In the genomic region with DNA sequence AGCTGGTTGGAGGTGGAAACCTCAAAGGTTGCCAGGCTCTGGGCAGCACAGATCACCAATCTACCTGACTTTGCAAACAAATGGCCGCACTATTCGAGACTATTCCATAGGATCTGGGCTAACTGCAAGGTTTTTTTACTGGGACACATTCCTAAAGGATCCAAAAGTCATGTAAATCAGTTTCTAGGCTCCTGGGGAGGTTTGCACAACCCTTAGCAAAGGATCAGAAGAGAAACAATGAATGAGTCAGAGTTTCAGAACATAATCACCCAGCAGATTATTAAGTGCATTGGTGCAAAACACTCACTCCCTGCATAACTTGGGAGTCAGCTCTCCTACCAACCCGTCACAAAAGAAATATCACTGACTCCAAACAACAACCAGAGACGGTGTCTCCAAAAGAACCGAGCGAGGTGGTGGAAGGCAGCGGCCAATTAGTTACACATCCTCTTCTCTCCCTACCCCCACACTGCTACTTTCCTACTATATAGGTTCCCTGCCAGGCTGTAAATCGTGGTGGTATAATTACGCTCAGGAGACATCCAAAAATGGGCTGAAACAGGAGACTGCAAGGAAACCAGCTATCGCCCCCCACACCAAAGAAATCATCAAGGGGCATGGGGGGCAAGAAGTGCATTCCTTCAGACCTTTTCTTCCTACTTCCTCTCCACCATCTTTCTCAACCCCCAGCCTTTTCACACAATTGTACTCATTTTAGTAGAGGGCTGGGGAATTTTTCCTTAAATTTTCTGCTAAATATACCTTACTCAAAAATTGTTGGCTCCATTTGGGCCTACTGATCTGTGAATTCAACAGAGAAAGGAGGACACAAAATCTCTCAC, we compare ENCODE assay signal across 8 cellular contexts. TPM values are rescaled to one million over a fixed set of nuclear protein-coding genes. Genes with fewer than 3 reads are reported as not detected.
DNase-seq lines count a peak whose midpoint lies in the region.

No MANE protein-coding gene starts in this region.

- DNase-seq in NCI-H2081 (lab: John Stamatoyannopoulos, UW) (peak; percentile 19 to 40), NCI-H2081 treated with DMSO at 0.1 percent for 48 hours (lab: John Stamatoyannopoulos, UW) (no peak), H4 (ENCODE audit: low spot score) (peak; percentile 77), NCI-H1417 treated with DMSO at 0.1 percent for 48 hours (lab: John Stamatoyannopoulos, UW) (peak; percentile 19), amniotic stem cell (lab: John Stamatoyannopoulos, UW) (peak; percentile 19), hippocampal formation (lab: John Stamatoyannopoulos, UW) (peak; percentile 15 to 39), skeletal muscle cell (ENCODE audit: low read depth) (peak; percentile 73), SKM-1 (lab: John Stamatoyannopoulos, UW; ENCODE audit: unreplicated experiment) (no peak)

- peak overlapping the region; percentile 88 for H3K4me3 ChIP-seq in skeletal muscle cell (ENCODE audit: low read depth, low read length)

RNA-seq across cellular contexts. Expression of a gene that starts 3.2 kb away (rescaled TPM):
- total RNA-seq in H4 (2014; rRNA removed; shearing (Covaris generic)): 26.2 and 32.5 TPM in 2 replicates

Comparison
In these comparisons a context has a peak if more than half of its experiments do, and no peak if none do; other contexts are left out.
1. DNase-seq: peak in NCI-H2081 (2 of 2), H4 (single experiment), NCI-H1417 treated with DMSO at 0.1 percent for 48 hours (single experiment), amniotic stem cell (single experiment), hippocampal formation (2 of 2) and skeletal muscle cell (single experiment); none in NCI-H2081 treated with DMSO at 0.1 percent for 48 hours (single experiment) and SKM-1 (single experiment).